In genomic region chr15:24865300-24865699, GRCh38 we compare ENCODE assay signal across 13 cellular contexts.
DNase-seq lines count a peak whose midpoint lies in the region; ATAC-seq, FAIRE-seq and TF ChIP-seq lines count a peak whose summit lies in the region.
"Had no signal": no experiment of that assay in that cellular context is flagged by ENCODE, and none has a peak within 500 bp of the region (broad histone marks: within the 10 kb centered on the region; RNA-seq: fewer than 3 reads in every experiment).

No MANE protein-coding gene starts in this region.

- H3K36me3 Mint-ChIP-seq in mesothelial cell of epicardium = peaks cover 2% of the 10 kb centered on the region

- H2BK20ac ChIP-seq in H1 (ENCODE audit: low read length) = peak overlapping the region; percentile 77; the same call in 1 of the 2 replicates

- no peak overlapping the region for H4K8ac ChIP-seq in H1 (ENCODE audit: extremely low read depth, insufficient read depth, low read length)

- no peak overlapping the region for H3K4ac ChIP-seq in H1 (replicated peaks; ENCODE audit: insufficient read length, low read depth, low read length)

- POLR2A ChIA-PET in HepG2 (lab: Yijun Ruan, JAX) = no interaction called here
- POLR2A ChIA-PET in H1 (lab: Charles Lee; ENCODE audit: partially characterized antibody) = interaction anchor here (1.0 kb wide), 1 partner anchor 9 kb away, joined by 3 read pairs; no protein-coding TSS in a partner anchor

- 0 out of 2 replicates have a peak overlapping the region, but pooled peaks have one; percentile 61 for H2BK15ac ChIP-seq in H1 (ENCODE audit: low read length)

- H3K23ac ChIP-seq in H1 (ENCODE audit: insufficient read length) = no peak overlapping the region

- no peak overlapping the region for H3K9ac ChIP-seq in HepG2 (ENCODE audit: insufficient read depth, low read depth, low read length)
- no peak overlapping the region for H3K9ac ChIP-seq in H1 (replicated peaks in 1 of 4; ENCODE audit: extremely low read depth in 1 of 4, low read depth in 3 of 4, low read length in 3 of 4)

- in situ Hi-C loops in HepG2 (cut with HindIII; ENCODE audit: extremely low pct_ligation_motif_present, low pct_unique_long_range_greater_than_20kb) = no loop called here

- no peak overlapping the region for H2AFZ ChIP-seq in HepG2 (ENCODE audit: low read length)
- no peak overlapping the region for H2AFZ ChIP-seq in H1 (ENCODE audit: low read length)

- H3K27me3 ChIP-seq in HepG2 (ENCODE audit: control insufficient read depth in 1 of 2, insufficient read depth in 2 of 2, low read length in 2 of 2) = no peaks in the 10 kb centered on the region
- H3K27me3 ChIP-seq in right lobe of liver = no peaks in the 10 kb centered on the region
- H3K27me3 ChIP-seq in H1 (replicated peaks in 1 of 4; ENCODE audit: control insufficient read depth in 3 of 4, extremely low read depth in 1 of 4, insufficient read depth in 3 of 4, low read length in 3 of 4) = no peaks in the 10 kb centered on the region

- FAIRE-seq in HepG2 (lab: Jason Lieb, UNC) (no peak), H1 (lab: Jason Lieb, UNC) (no peak)
- FAIRE-seq: H54 had no signal

- no peak for TF ChIP-seq POLR2A in HepG2 (IDR thresholded peaks at IDR 0.05; ENCODE audit: insufficient read depth in 1 of 2, low read depth in 2 of 2, low read length in 2 of 2)
- no peak for TF ChIP-seq POLR2A in right lobe of liver (IDR thresholded peaks at IDR 0.05)
- TF ChIP-seq POLR2A in H1 (IDR thresholded peaks at IDR 0.05; ENCODE audit: control extremely low read depth in 1 of 2, low read depth in 2 of 2, low read length in 2 of 2) = no peak

- H3K27me3 Mint-ChIP-seq in mesothelial cell of epicardium (ENCODE audit: low read depth) = no peaks in the 10 kb centered on the region
- H3K27me3 Mint-ChIP-seq: CD4-positive, alpha-beta T cell had no signal

- H3K4me2 ChIP-seq in HepG2 (ENCODE audit: low read depth, low read length) (no peak overlapping the region), H1 (ENCODE audit: insufficient read depth in 1 of 2, low read depth in 2 of 2, low read length in 2 of 2) (no peak overlapping the region)

- no peak overlapping the region for H3K56ac ChIP-seq in H1 (replicated peaks; ENCODE audit: insufficient read length, low read depth, low read length)

- TF ChIP-seq RAD21 in HepG2 (CRISPR knock-in tag; IDR thresholded peaks at IDR 0.05) (no peak), H1 (IDR thresholded peaks at IDR 0.05 in 1 of 2, conservative IDR thresholded peaks at IDR 0.05 in 1 of 2; ENCODE audit: low read depth in 2 of 2, low read length in 2 of 2) (no peak)

- TF ChIP-seq EP300 in HepG2 (IDR thresholded peaks at IDR 0.05; ENCODE audit: low read depth in 2 of 2, low read length in 2 of 2) = no peak
- no peak for TF ChIP-seq EP300 in HepG2 (CRISPR knock-in tag; IDR thresholded peaks at IDR 0.05; ENCODE audit: borderline replicate concordance)
- TF ChIP-seq EP300 in H1 (IDR thresholded peaks at IDR 0.05; ENCODE audit: borderline replicate concordance in 1 of 2, low read depth in 2 of 2, low read length in 2 of 2) = no peak

- H3K27ac ChIP-seq in HepG2 (ENCODE audit: extremely low read length, insufficient read depth, low read length) (no peak overlapping the region), right lobe of liver (no peak overlapping the region), H1 (ENCODE audit: low read depth, low read length) (no peak overlapping the region)

- H3K9me3 ChIP-seq in HepG2 (ENCODE audit: low read length) (peaks cover 52% of the 10 kb centered on the region), right lobe of liver (no peaks in the 10 kb centered on the region), H1 (ENCODE audit: insufficient read depth in 2 of 2, low read depth in 1 of 2, low read length in 1 of 2) (peaks cover 0 to 11% of the 10 kb centered on the region in 2 experiments; a peak in 2 of 4 replicates)

- H2BK5ac ChIP-seq in H1 (ENCODE audit: low read depth, low read length) = peak overlapping the region; percentile 83

- no TSS peak for BruUV-seq in HepG2 (replicated peaks; lab: Mats Ljungman, UMichigan)

- H3K36me3 ChIP-seq in HepG2 (replicated peaks in 1 of 2; ENCODE audit: control insufficient read depth in 1 of 2, insufficient read depth in 2 of 2, low read length in 2 of 2) (no peaks in the 10 kb centered on the region), right lobe of liver (no peaks in the 10 kb centered on the region), H1 (ENCODE audit: control insufficient read depth in 2 of 4, insufficient read depth in 4 of 4, low read length in 3 of 4) (no peaks in the 10 kb centered on the region)

- CTCF ChIA-PET in HepG2 (lab: Yijun Ruan, JAX; ENCODE audit: low intra/inter-chr PET ratio, low total read pairs) (no interaction called here), H1 (lab: Charles Lee; ENCODE audit: partially characterized antibody) (interaction anchor here (1.0 to 1.5 kb wide), 4 partner anchors 12 to 104 kb away, joined by 3 to 4 read pairs (median 4); no protein-coding TSS in a partner anchor)

- TF ChIP-seq CTCF in HepG2 (CRISPR knock-in tag; IDR thresholded peaks at IDR 0.05) (no peak), right lobe of liver (IDR thresholded peaks at IDR 0.05) (no peak), H1 (IDR thresholded peaks at IDR 0.05; ENCODE audit: control extremely low read depth in 1 of 3, insufficient read depth in 1 of 3, low read depth in 1 of 3, low read length in 3 of 3) (no peak), mesothelial cell of epicardium (IDR thresholded peaks at IDR 0.05; ENCODE audit: unreplicated experiment) (no peak)

- no peak; the same call in 2 of the 3 replicates for ATAC-seq in HepG2
- ATAC-seq in right lobe of liver = no peak

- H2BK120ac ChIP-seq in H1 (replicated peaks; ENCODE audit: low read depth, low read length) = peak overlapping the region; percentile 70

- no peaks in the 10 kb centered on the region for H3K23me2 ChIP-seq in H1 (ENCODE audit: low read depth, low read length)

- no peak overlapping the region for H3K14ac ChIP-seq in H1 (ENCODE audit: insufficient read length)

- intact Hi-C loops in HepG2 (cut with micrococcal nuclease; ENCODE audit: unreplicated experiment) = no loop called here
- intact Hi-C loops in right lobe of liver (cut with DNase I) = no loop called here
- intact Hi-C loops in posterior cingulate gyrus (cut with DNase I) = no loop called here

- no peaks in the 10 kb centered on the region; the same call in 1 of the 2 replicates for H3K79me1 ChIP-seq in H1 (ENCODE audit: low read depth, low read length)

- no peaks in the 10 kb centered on the region for H4K20me1 ChIP-seq in HepG2 (ENCODE audit: insufficient read depth, low read length)
- H4K20me1 ChIP-seq in H1 (replicated peaks in 1 of 2; ENCODE audit: control insufficient read depth in 1 of 2, insufficient read depth in 2 of 2, low read length in 2 of 2) = no peaks in the 10 kb centered on the region

- H4K5ac ChIP-seq in H1 (ENCODE audit: insufficient read length, low read depth, low read length) = no peak overlapping the region

- H3K27ac Mint-ChIP-seq in mesothelial cell of epicardium = peak overlapping the region; percentile 56
- H3K27ac Mint-ChIP-seq: CD4-positive, alpha-beta T cell had no signal

- no peak overlapping the region for H2AK5ac ChIP-seq in H1 (ENCODE audit: low read depth, low read length)

- H3K4me3 Mint-ChIP-seq in mesothelial cell of epicardium = no peak overlapping the region
- H3K4me3 Mint-ChIP-seq: CD4-positive, alpha-beta T cell had no signal

- peak overlapping the region; percentile 83 for H4K91ac ChIP-seq in H1 (replicated peaks; ENCODE audit: insufficient read length, low read length)

- peaks cover 22% of the 10 kb centered on the region for H3K9me3 Mint-ChIP-seq in mesothelial cell of epicardium

- DNase-seq in HepG2 (ENCODE audit: low spot score) (no peak), right lobe of liver (no peak), H1 (ENCODE audit: low read depth in 1 of 2, low spot score in 2 of 2) (no peak), mesothelial cell of epicardium (ENCODE audit: low spot score in 2 of 2, unreplicated experiment in 2 of 2) (no peak), midbrain (lab: John Stamatoyannopoulos, UW) (no peak), NCI-H524 treated with DMSO at 0.1 percent for 48 hours (lab: John Stamatoyannopoulos, UW) (no peak), posterior cingulate gyrus (no peak)
- DNase-seq: ACHN; C1 segment of cervical spinal cord; Calu3; CD4-positive, alpha-beta T cell; DMS 273 treated with DMSO at 0.1 percent for 48 hours had no signal

- H3K4me1 ChIP-seq in HepG2 (ENCODE audit: insufficient read depth, low read length) (no peaks in the 10 kb centered on the region), right lobe of liver (no peaks in the 10 kb centered on the region), H1 (replicated peaks in 1 of 4; ENCODE audit: control insufficient read depth in 3 of 4, insufficient read depth in 4 of 4, low read length in 3 of 4) (peaks cover 0 to 4% (median 1%) of the 10 kb centered on the region in 4 experiments; a peak in 4 of 7 replicates)

- H3K79me2 ChIP-seq in HepG2 (ENCODE audit: insufficient read depth, low read length) (no peaks in the 10 kb centered on the region), H1 (ENCODE audit: control insufficient read depth in 1 of 2, insufficient read depth in 2 of 2, low read length in 2 of 2) (no peaks in the 10 kb centered on the region)

- no peak overlapping the region for H3K4me3 ChIP-seq in HepG2 (replicated peaks in 1 of 3; ENCODE audit: insufficient read depth in 1 of 3, low read depth in 2 of 3, low read length in 3 of 3)
- no peak overlapping the region for H3K4me3 ChIP-seq in right lobe of liver
- no peak overlapping the region for H3K4me3 ChIP-seq in H1 (ENCODE audit: extremely low read depth in 1 of 4, insufficient read depth in 2 of 4, low read depth in 3 of 4, low read length in 4 of 4)

- H3K4me1 Mint-ChIP-seq in mesothelial cell of epicardium = peaks cover 15% of the 10 kb centered on the region

- 0% methylated on average over 4 of the region's 4 CpGs for WGBS in HepG2 (ENCODE audit: low lambda C conversion rate)
- WGBS in right lobe of liver (ENCODE audit: insufficient coverage, low coverage, low lambda C conversion rate, missing lambda C conversion rate) = 52% methylated on average over 4 of the region's 4 CpGs
- 98% methylated on average over 4 of the region's 4 CpGs; no CpG with 5 or more reads in 1 of the 2 experiments for WGBS in H1 (ENCODE audit: extremely low coverage in 1 of 2, insufficient coverage in 1 of 2, insufficient read length in 1 of 2, insufficient replicate concordance in 2 of 2, low coverage in 1 of 2, low lambda C conversion rate in 2 of 2, missing lambda C conversion rate in 1 of 2), 2 experiments

- H2BK12ac ChIP-seq in H1 (ENCODE audit: low read depth, low read length) = 0 out of 2 replicates have a peak overlapping the region, but pooled peaks have one; percentile 13

- H3K18ac ChIP-seq in H1 (ENCODE audit: extremely low read depth, low read length) = 0 out of 2 replicates have a peak overlapping the region, but pooled peaks have one; percentile 40

TF ChIP-seq in HepG2, 621 proteins besides CTCF, POLR2A, EP300 and RAD21 (continues in another document):
- TF ChIP-seq ZNF180 (CRISPR knock-in tag; IDR thresholded peaks at IDR 0.05; ENCODE audit: borderline replicate concordance, low read depth) = no peak
- peak; percentile 66 for TF ChIP-seq CEBPB (IDR thresholded peaks at IDR 0.05; ENCODE audit: borderline replicate concordance, low read depth, low read length)

TF ChIP-seq in H1, 55 proteins besides CTCF, POLR2A, EP300 and RAD21 (continues in another document):
- TF ChIP-seq HDAC6 (IDR thresholded peaks at IDR 0.05; ENCODE audit: low read depth, low read length) = no peak
- no peak for TF ChIP-seq YY1 (IDR thresholded peaks at IDR 0.05; ENCODE audit: low read depth, low read length)

Comparison
In these comparisons a context has a peak if more than half of its experiments do, and no peak if none do; other contexts are left out.
1. Of the 41 proteins assayed by ChIP-seq in both HepG2 and H1: peak only in HepG2: CEBPB; only in H1: none; in both: none; in neither: 40.